ENCODE assay signal across 14 cellular contexts in genomic region chr20:53247460-53248103, GRCh38.
DNase-seq lines count a peak whose midpoint lies in the region; ATAC-seq and TF ChIP-seq lines count a peak whose summit lies in the region.
"Had no signal": no experiment of that assay in that cellular context is flagged by ENCODE, and none has a peak within 500 bp of the region (broad histone marks: within the 10 kb centered on the region; RNA-seq: fewer than 3 reads in every experiment).

No MANE protein-coding gene starts in this region.

- H3K4me3 ChIP-seq in GM23338, result no peak overlapping the region
- no peak overlapping the region for H3K4me3 ChIP-seq in MG63
- H3K4me3 ChIP-seq: A549 had no signal

- H3K36me3 ChIP-seq in GM23338 (ENCODE audit: insufficient read depth) (no peaks in the 10 kb centered on the region), MG63 (no peaks in the 10 kb centered on the region)
- H3K36me3 ChIP-seq: BE2C had no signal

- no peak overlapping the region for H3K27ac Mint-ChIP-seq in GM23338
- H3K27ac Mint-ChIP-seq in nephron, result peak overlapping the region in 2 of 3 experiments; percentile 52 to 76
- H3K27ac Mint-ChIP-seq in progenitor cell of endocrine pancreas, result no peak overlapping the region
- H3K27ac Mint-ChIP-seq: CD4-positive, alpha-beta memory T cell had no signal

- H3K79me2 ChIP-seq in GM23338 (replicated peaks; ENCODE audit: insufficient read depth), result no peaks in the 10 kb centered on the region

- no peaks in the 10 kb centered on the region; the same call in 1 of the 2 replicates for H3K9me3 ChIP-seq in MG63
- H3K9me3 ChIP-seq: A549, BE2C had no signal

- 0 out of 2 replicates have a peak, but pooled peaks cover 5% of the 10 kb centered on the region for H3K4me1 ChIP-seq in GM23338 (ENCODE audit: insufficient read depth)
- H3K4me1 ChIP-seq: A549, BE2C had no signal

- H3K27me3 ChIP-seq in GM23338 (ENCODE audit: insufficient read depth), result no peaks in the 10 kb centered on the region
- peaks cover 12% of the 10 kb centered on the region for H3K27me3 ChIP-seq in MG63
- H3K27me3 ChIP-seq: BE2C had no signal

- no peaks in the 10 kb centered on the region for H3K4me1 Mint-ChIP-seq in GM23338
- H3K4me1 Mint-ChIP-seq in nephron, result peaks cover 56% of the 10 kb centered on the region
- H3K4me1 Mint-ChIP-seq in progenitor cell of endocrine pancreas (ENCODE audit: low read depth), result peaks cover 2% of the 10 kb centered on the region

- H3K4me2 ChIP-seq in GM23338, result no peak overlapping the region
- H3K4me2 ChIP-seq: A549 had no signal

- H3K27ac ChIP-seq in GM23338 (ENCODE audit: low read depth), result no peak overlapping the region
- H3K27ac ChIP-seq: A549, C4-2B had no signal

- 0 out of 2 replicates have a peak, but pooled peaks cover 4% of the 10 kb centered on the region for H3K9me2 ChIP-seq in GM23338 (ENCODE audit: insufficient read depth)

- H3K4me3 Mint-ChIP-seq in GM23338, result no peak overlapping the region
- H3K4me3 Mint-ChIP-seq in nephron, result no peak overlapping the region
- H3K4me3 Mint-ChIP-seq in progenitor cell of endocrine pancreas (ENCODE audit: low read depth), result no peak overlapping the region
- H3K4me3 Mint-ChIP-seq: CD4-positive, alpha-beta memory T cell had no signal

- no peaks in the 10 kb centered on the region for H3K36me3 Mint-ChIP-seq in GM23338 (ENCODE audit: low read depth)
- H3K36me3 Mint-ChIP-seq in nephron (ENCODE audit: low read depth), result no peaks in the 10 kb centered on the region
- H3K36me3 Mint-ChIP-seq in progenitor cell of endocrine pancreas (ENCODE audit: insufficient read depth), result no peaks in the 10 kb centered on the region
- H3K36me3 Mint-ChIP-seq: CD4-positive, alpha-beta memory T cell had no signal

- 0 out of 2 replicates have a peak overlapping the region, but pooled peaks have one; percentile 32 for H2AFZ ChIP-seq in GM23338

- ATAC-seq in GM23338, result no peak
- ATAC-seq in HG03280 (IDR thresholded peaks at IDR 0.05; ENCODE audit: unreplicated experiment), result no peak
- ATAC-seq: A549, HCT116 had no signal

- TF ChIP-seq CTCF in GM23338 (conservative IDR thresholded peaks at IDR 0.05; ENCODE audit: low read depth in 2 of 2), result no peak
- no peak for TF ChIP-seq CTCF in nephron (IDR thresholded peaks at IDR 0.05; ENCODE audit: unreplicated experiment in 3 of 3)
- no peak for TF ChIP-seq CTCF in progenitor cell of endocrine pancreas (IDR thresholded peaks at IDR 0.05; ENCODE audit: unreplicated experiment)

- DNase-seq in Daoy (ENCODE audit: low read depth), result peak; percentile 9
- DNase-seq in GM23338 (ENCODE audit: low spot score), result no peak
- DNase-seq in MG63, result peak; percentile 28
- no peak for DNase-seq in EL
- no peak for DNase-seq in progenitor cell of endocrine pancreas (ENCODE audit: low spot score, unreplicated experiment)
- DNase-seq: BE2C; CD4-positive, alpha-beta memory T cell; DMS79; GDM1 had no signal

- H4K20me1 ChIP-seq in GM23338 (replicated peaks; ENCODE audit: insufficient read depth), result no peaks in the 10 kb centered on the region

- H3K27me3 Mint-ChIP-seq in GM23338 (ENCODE audit: insufficient read depth, low read depth, poor library complexity), result no peaks in the 10 kb centered on the region
- H3K27me3 Mint-ChIP-seq in nephron (ENCODE audit: low read depth), result no peaks in the 10 kb centered on the region
- H3K27me3 Mint-ChIP-seq in progenitor cell of endocrine pancreas, result no peaks in the 10 kb centered on the region

- no peaks in the 10 kb centered on the region for H3F3A ChIP-seq in GM23338 (replicated peaks; ENCODE audit: low read depth)

- H3K9me3 Mint-ChIP-seq in GM23338 (no peaks in the 10 kb centered on the region), nephron (no peaks in the 10 kb centered on the region), progenitor cell of endocrine pancreas (ENCODE audit: low read depth) (no peaks in the 10 kb centered on the region)
- H3K9me3 Mint-ChIP-seq: CD4-positive, alpha-beta memory T cell had no signal

TF ChIP-seq in GM23338, 12 proteins besides CTCF, POLR2A, EP300 and RAD21:
- no peak for TF ChIP-seq REST (IDR thresholded peaks at IDR 0.05; ENCODE audit: unreplicated experiment)
- no peak for TF ChIP-seq NANOG (IDR thresholded peaks at IDR 0.05; ENCODE audit: borderline replicate concordance)

Comparison
In these comparisons a context has a peak if more than half of its experiments do, and no peak if none do; other contexts are left out.
1. DNase-seq: peak in Daoy (single experiment) and MG63 (single experiment); none in GM23338 (single experiment), EL (single experiment) and progenitor cell of endocrine pancreas (single experiment).
2. H3K27ac Mint-ChIP-seq: peak in nephron (2 of 3); none in GM23338 (single experiment) and progenitor cell of endocrine pancreas (single experiment).